In the genomic region with DNA sequence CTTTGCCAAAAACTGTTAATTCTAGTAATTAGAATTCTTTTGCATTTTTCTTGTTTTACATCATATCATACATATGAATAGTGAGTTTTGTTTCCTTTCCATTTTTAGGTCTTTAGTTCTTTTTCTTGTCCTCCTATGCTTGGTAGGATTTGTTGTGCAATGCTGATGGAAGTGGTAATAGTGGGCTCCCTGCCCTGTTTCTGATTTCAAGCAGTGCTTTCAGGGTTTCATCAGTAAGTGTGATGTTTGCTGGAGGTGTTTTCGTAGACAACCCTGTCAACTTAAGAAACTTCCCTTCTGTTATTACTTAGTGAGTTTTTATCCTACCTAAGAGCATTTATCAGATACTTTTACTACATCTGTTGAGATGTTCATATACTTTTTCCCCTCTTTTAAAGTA, we compare ENCODE assay signal across 17 cellular contexts. TPM values are rescaled to one million over a fixed set of nuclear protein-coding genes. Genes with fewer than 3 reads are reported as not detected.
DNase-seq lines count a peak whose midpoint lies in the region; ATAC-seq and TF ChIP-seq lines count a peak whose summit lies in the region.
"Had no signal": no experiment of that assay in that cellular context is flagged by ENCODE, and none has a peak within 500 bp of the region (broad histone marks: within the 10 kb centered on the region; RNA-seq: fewer than 3 reads in every experiment).

No MANE protein-coding gene starts in this region.

- dilution Hi-C loops in IMR-90 (cut with HindIII; ENCODE audit: low sequenced_read_pairs, unreplicated experiment), result no loop called here

- peak overlapping the region; percentile 24 for H3K27ac Mint-ChIP-seq in activated naive CD4-positive, alpha-beta T cell treated with anti-CD3 and anti-CD28 coated beads for 36 hours
- no peak overlapping the region for H3K27ac Mint-ChIP-seq in activated naive CD4-positive, alpha-beta T cell treated with anti-CD3 and anti-CD28 coated beads, Interleukin-2, amount 50 U/mL, for 72 hours
- H3K27ac Mint-ChIP-seq: B cell; CD4-positive, alpha-beta T cell had no signal

- no peaks in the 10 kb centered on the region for H3K27me3 ChIP-seq in IMR-90 (ENCODE audit: control insufficient read depth, insufficient read depth, low read length)
- H3K27me3 ChIP-seq: MG63, Peyer's patch had no signal

- H3K4me1 ChIP-seq in IMR-90 (ENCODE audit: control insufficient read depth, insufficient read depth, low read length), result no peaks in the 10 kb centered on the region
- H3K4me1 ChIP-seq: Peyer's patch had no signal

- H2AK5ac ChIP-seq in IMR-90 (ENCODE audit: low read depth, low read length), result no peak overlapping the region

- no peak overlapping the region for H2BK5ac ChIP-seq in IMR-90 (ENCODE audit: low read depth, low read length, poor library complexity, severe bottlenecking)

- H4K91ac ChIP-seq in IMR-90 (ENCODE audit: insufficient read depth, low read depth, low read length), result no peak overlapping the region

- no peak overlapping the region for H3K9ac ChIP-seq in IMR-90 (ENCODE audit: low read depth, low read length)
- H3K9ac ChIP-seq: KMS-11 had no signal

- H4K20me1 ChIP-seq in IMR-90 (ENCODE audit: insufficient read depth, low read length), result no peaks in the 10 kb centered on the region; the same call in 1 of the 2 replicates

- H4K8ac ChIP-seq in IMR-90 (ENCODE audit: low read depth in 2 of 2, low read length in 2 of 2), result no peak overlapping the region

- no CpG with 5 or more reads among the region's 1 CpG for WGBS in IMR-90 (ENCODE audit: extremely low coverage in 2 of 2, insufficient read length in 1 of 2), 2 experiments

- H3K36me3 ChIP-seq in IMR-90 (ENCODE audit: control insufficient read depth, insufficient read depth, low read length), result peaks cover 11% of the 10 kb centered on the region

- peaks cover 19% of the 10 kb centered on the region for H3K36me3 Mint-ChIP-seq in activated naive CD4-positive, alpha-beta T cell treated with anti-CD3 and anti-CD28 coated beads for 36 hours (ENCODE audit: low read depth)
- H3K36me3 Mint-ChIP-seq in activated naive CD4-positive, alpha-beta T cell treated with anti-CD3 and anti-CD28 coated beads, Interleukin-2, amount 50 U/mL, for 72 hours, result peaks cover 8 to 18% of the 10 kb centered on the region in 2 donors

- H3K4me3 Mint-ChIP-seq in activated naive CD4-positive, alpha-beta T cell treated with anti-CD3 and anti-CD28 coated beads for 36 hours, result no peak overlapping the region
- H3K4me3 Mint-ChIP-seq: B cell; CD4-positive, alpha-beta T cell had no signal

- H3K4ac ChIP-seq in IMR-90 (ENCODE audit: low read depth, low read length), result no peak overlapping the region

- no peaks in the 10 kb centered on the region for H3K9me3 Mint-ChIP-seq in activated naive CD4-positive, alpha-beta T cell treated with anti-CD3 and anti-CD28 coated beads for 36 hours
- no peaks in the 10 kb centered on the region for H3K9me3 Mint-ChIP-seq in activated naive CD4-positive, alpha-beta T cell treated with anti-CD3 and anti-CD28 coated beads, Interleukin-2, amount 50 U/mL, for 72 hours

- H3K4me1 Mint-ChIP-seq in activated naive CD4-positive, alpha-beta T cell treated with anti-CD3 and anti-CD28 coated beads for 36 hours (ENCODE audit: low read depth), result no peaks in the 10 kb centered on the region
- H3K4me1 Mint-ChIP-seq: B cell had no signal

- H3K4me3 ChIP-seq in IMR-90 (ENCODE audit: insufficient read depth, low read depth, low read length) (no peak overlapping the region), fibroblast of mammary gland (ENCODE audit: control insufficient read depth, low read depth, low read length) (no peak overlapping the region), skeletal muscle cell (ENCODE audit: low read depth, low read length) (no peak overlapping the region)
- H3K4me3 ChIP-seq: MG63, Peyer's patch had no signal

- H2BK20ac ChIP-seq in IMR-90 (ENCODE audit: low read depth, low read length), result no peak overlapping the region

- H3K14ac ChIP-seq in IMR-90 (replicated peaks; ENCODE audit: low read depth, low read length), result no peak overlapping the region

- no peak overlapping the region for H3K4me2 ChIP-seq in IMR-90 (ENCODE audit: low read depth, low read length)
- H3K4me2 ChIP-seq: KMS-11 had no signal

- no TSS peak for BruUV-seq in IMR-90 (replicated peaks; lab: Mats Ljungman, UMichigan)

- no peak overlapping the region for H2BK120ac ChIP-seq in IMR-90 (ENCODE audit: low read depth, low read length)

- H3K79me1 ChIP-seq in IMR-90 (ENCODE audit: low read depth in 1 of 2, low read length in 2 of 2), result peaks cover 0 to 3% of the 10 kb centered on the region in 2 experiments; a peak in 2 of 4 replicates

- H2AFZ ChIP-seq in IMR-90 (replicated peaks; ENCODE audit: low read length, poor library complexity), result no peak overlapping the region

- H3K18ac ChIP-seq in IMR-90 (ENCODE audit: low read depth, low read length), result no peak overlapping the region

- ATAC-seq in activated naive CD4-positive, alpha-beta T cell treated with anti-CD3 and anti-CD28 coated beads, Interleukin-2, amount 50 U/mL, for 72 hours, result no peak
- ATAC-seq in IMR-90 (ENCODE audit: low read depth) (no peak), HG03378 (IDR thresholded peaks at IDR 0.05; ENCODE audit: unreplicated experiment) (no peak), GM18511 (IDR thresholded peaks at IDR 0.05; ENCODE audit: unreplicated experiment) (no peak), left colon (no peak)

- H2BK15ac ChIP-seq in IMR-90 (ENCODE audit: low read depth, low read length), result no peak overlapping the region

- intact Hi-C loops in activated naive CD4-positive, alpha-beta T cell treated with anti-CD3 and anti-CD28 coated beads for 36 hours (cut with micrococcal nuclease), result no loop called here
- intact Hi-C loops in IMR-90 (cut with micrococcal nuclease) (no loop called here), left colon (cut with DNase I, micrococcal nuclease) (no loop called here)

- DNase-seq in activated naive CD4-positive, alpha-beta T cell treated with anti-CD3 and anti-CD28 coated beads for 36 hours, result no peak
- DNase-seq in activated naive CD4-positive, alpha-beta T cell treated with anti-CD3 and anti-CD28 coated beads, Interleukin-2, amount 50 U/mL, for 72 hours (ENCODE audit: low spot score in 2 of 2), result no peak
- DNase-seq in IMR-90 (peak; percentile 43), fibroblast of mammary gland (ENCODE audit: low read depth) (peak; percentile 42), skeletal muscle cell (ENCODE audit: low read depth) (peak; percentile 25), left colon (no peak)
- DNase-seq: CD4-positive, alpha-beta T cell; MG63; NCI-H1417; NCI-H1930; NCI-H2171; Peyer's patch; SHP77 had no signal

- no peaks in the 10 kb centered on the region for H3K9me3 ChIP-seq in IMR-90 (ENCODE audit: control insufficient read depth, insufficient read depth, low read length)
- H3K9me3 ChIP-seq: MG63, Peyer's patch had no signal

- H3K27ac ChIP-seq in IMR-90 (ENCODE audit: insufficient read depth, low read length), result no peak overlapping the region
- H3K27ac ChIP-seq: KMS-11, Peyer's patch had no signal

- H3K9me1 ChIP-seq in IMR-90 (ENCODE audit: insufficient read depth, low read length), result peaks cover 4% of the 10 kb centered on the region; the same call in 1 of the 2 replicates

- POLR2A ChIA-PET in IMR-90 (lab: Charles Lee; ENCODE audit: unreplicated experiment), result no interaction called here

- H3K56ac ChIP-seq in IMR-90 (ENCODE audit: extremely low read depth, insufficient read depth, low read length), result no peak overlapping the region

- no peak overlapping the region for H2AK9ac ChIP-seq in IMR-90 (replicated peaks; ENCODE audit: low read depth, low read length, poor library complexity)

- H4K5ac ChIP-seq in IMR-90 (ENCODE audit: low read depth, low read length), result no peak overlapping the region

- no peak for TF ChIP-seq POLR2A in IMR-90 (IDR thresholded peaks at IDR 0.05; ENCODE audit: low read depth, low read length)

- no peak for TF ChIP-seq RAD21 in IMR-90 (IDR thresholded peaks at IDR 0.05; ENCODE audit: low read length)

- TF ChIP-seq CTCF in IMR-90 (conservative IDR thresholded peaks at IDR 0.05; ENCODE audit: low read depth, low read length) (no peak), fibroblast of mammary gland (conservative IDR thresholded peaks at IDR 0.05; ENCODE audit: control insufficient read depth, insufficient read depth, low read depth, low read length) (no peak)

- no peaks in the 10 kb centered on the region for H3K27me3 Mint-ChIP-seq in activated naive CD4-positive, alpha-beta T cell treated with anti-CD3 and anti-CD28 coated beads for 36 hours (ENCODE audit: low read depth)
- H3K27me3 Mint-ChIP-seq: B cell; CD4-positive, alpha-beta T cell had no signal

- in situ Hi-C loops in IMR-90 (cut with MboI; ENCODE audit: low sequenced_read_pairs), result no loop called here

- H3K23ac ChIP-seq in IMR-90 (ENCODE audit: low read depth, low read length), result no peak overlapping the region

- CTCF ChIA-PET in activated naive CD4-positive, alpha-beta T cell treated with anti-CD3 and anti-CD28 coated beads for 36 hours (lab: Charles Lee), result interaction anchor here (1.6 kb wide), 1 partner anchor 13 kb away, joined by 8 read pairs; no protein-coding TSS in a partner anchor
- CTCF ChIA-PET in IMR-90 (lab: Yijun Ruan, JAX), result no interaction called here

TF ChIP-seq in IMR-90, 13 proteins besides CTCF, POLR2A, EP300 and RAD21:
- TF ChIP-seq, protein P1, sequence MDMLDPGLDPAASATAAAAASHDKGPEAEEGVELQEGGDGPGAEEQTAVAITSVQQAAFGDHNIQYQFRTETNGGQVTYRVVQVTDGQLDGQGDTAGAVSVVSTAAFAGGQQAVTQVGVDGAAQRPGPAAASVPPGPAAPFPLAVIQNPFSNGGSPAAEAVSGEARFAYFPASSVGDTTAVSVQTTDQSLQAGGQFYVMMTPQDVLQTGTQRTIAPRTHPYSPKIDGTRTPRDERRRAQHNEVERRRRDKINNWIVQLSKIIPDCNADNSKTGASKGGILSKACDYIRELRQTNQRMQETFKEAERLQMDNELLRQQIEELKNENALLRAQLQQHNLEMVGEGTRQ (IDR thresholded peaks at IDR 0.05; ENCODE audit: low read depth, low read length), result no peak
- TF ChIP-seq CHD1 (IDR thresholded peaks at IDR 0.05; ENCODE audit: low read depth, low read length) (no peak), RFX5 (IDR thresholded peaks at IDR 0.05; ENCODE audit: low read depth, low read length) (no peak), CEBPB (IDR thresholded peaks at IDR 0.05; ENCODE audit: low read depth, low read length) (peak; percentile 74)

RNA-seq across cellular contexts. Expression of a gene that starts 50.5 kb away (rescaled TPM):
- 10 to 100 TPM; 25.6 to 27.1 TPM for total RNA-seq in activated naive CD4-positive, alpha-beta T cell treated with anti-CD3 and anti-CD28 coated beads for 36 hours
- 10 to 100 TPM; 28.7 to 38.8 TPM for total RNA-seq in activated naive CD4-positive, alpha-beta T cell treated with anti-CD3 and anti-CD28 coated beads, Interleukin-2, amount 50 U/mL, for 72 hours
- total RNA-seq in IMR-90 (2012; rRNA removed), result 6.5 and 11.4 TPM in 2 replicates
- 11.7 and 13.1 TPM in 2 replicates for polyA plus RNA-seq in IMR-90 (2012; rRNA removed)
- 1.4 and 5.2 TPM in 2 replicates for polyA plus RNA-seq in IMR-90 (2012; cell fraction: cytosol; rRNA removed)
- polyA plus RNA-seq in IMR-90 (2012; cell fraction: nucleus; rRNA removed; ENCODE audit: low replicate concordance), result 1.8 and 19.5 TPM in 2 replicates
- 1 to 10 TPM; 4.7 to 6.7 TPM for total RNA-seq in left colon

Comparison
In these comparisons a context has a peak if more than half of its experiments do, and no peak if none do; other contexts are left out.
1. DNase-seq: peak in IMR-90 (single experiment), fibroblast of mammary gland (single experiment) and skeletal muscle cell (single experiment); none in activated naive CD4-positive, alpha-beta T cell treated with anti-CD3 and anti-CD28 coated beads for 36 hours (single experiment), activated naive CD4-positive, alpha-beta T cell treated with anti-CD3 and anti-CD28 coated beads, Interleukin-2, amount 50 U/mL, for 72 hours (0 of 2) and left colon (0 of 2).